ENCODE assay signal across 8 cellular contexts in the genomic region with DNA sequence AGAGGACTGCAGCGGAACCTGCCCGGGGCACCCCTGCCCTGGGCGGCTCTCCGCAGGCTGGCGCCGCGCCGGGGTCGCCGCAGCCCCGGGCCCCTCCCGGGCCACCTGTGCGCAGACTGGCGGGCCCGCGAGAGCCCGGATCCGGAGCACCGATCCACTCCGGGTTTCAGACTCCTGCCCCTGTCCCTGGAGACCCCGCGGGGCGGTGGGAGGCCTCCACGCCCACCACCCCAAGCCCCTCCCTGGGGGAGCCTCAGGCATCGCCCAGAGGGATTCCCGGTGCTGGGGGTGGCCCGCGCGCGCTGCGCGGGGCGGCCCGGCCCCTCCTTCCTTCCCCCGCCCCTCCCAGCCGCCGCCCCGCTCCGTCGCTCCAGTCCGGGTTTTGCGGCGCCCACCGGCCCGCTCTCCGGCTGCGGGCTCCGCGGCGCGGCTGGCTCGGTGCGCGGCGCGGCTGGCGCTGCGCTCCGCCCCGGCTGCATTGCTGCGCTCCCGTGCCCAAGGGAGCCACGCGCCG. TPM values are rescaled to one million over a fixed set of nuclear protein-coding genes. Genes with fewer than 3 reads are reported as not detected.
DNase-seq lines count a peak whose midpoint lies in the region; ATAC-seq and TF ChIP-seq lines count a peak whose summit lies in the region.

A gene (plus strand): TSS at position 476 of the 514 bp plus-strand sequence. CDS start 192 bp downstream, outside the sequence.

- no peaks in the 10 kb centered on the region for H3K9me2 ChIP-seq in PC-3 (replicated peaks; ENCODE audit: low read length)

- H3F3A ChIP-seq in PC-3 (ENCODE audit: low read length, unreplicated experiment): no peaks in the 10 kb centered on the region

- intact Hi-C loops in PC-3 (cut with micrococcal nuclease) (loop anchor here (10.0 kb wide), 1 partner anchor 145 kb away; no protein-coding TSS in a partner anchor), left ventricle myocardium superior (cut with micrococcal nuclease) (no loop called here)
- intact Hi-C loops in activated naive CD4-positive, alpha-beta T cell treated with anti-CD3 and anti-CD28 coated beads for 36 hours (cut with micrococcal nuclease): loop anchor here (5.0 to 10.0 kb wide), 3 partner anchors 105 to 302 kb away; no protein-coding TSS in a partner anchor

- H3K4me2 ChIP-seq in PC-3 (ENCODE audit: low read length): peak within 1 kb of the TSS; percentile 75

- H3K36me3 Mint-ChIP-seq in activated naive CD4-positive, alpha-beta T cell treated with anti-CD3 and anti-CD28 coated beads for 36 hours (ENCODE audit: low read depth): no peaks in the 10 kb centered on the region

- H3K27me3 ChIP-seq in PC-3 (ENCODE audit: low read length): peaks cover 39% of the 10 kb centered on the region

- H2AFZ ChIP-seq in PC-3 (ENCODE audit: low read length): peak within 1 kb of the TSS; percentile 60; the same call in 1 of the 2 replicates

- POLR2A ChIA-PET in PC-3 (lab: Charles Lee; ENCODE audit: unreplicated experiment): no interaction called here

- peaks cover 64% of the 10 kb centered on the region for H3K27me3 Mint-ChIP-seq in activated naive CD4-positive, alpha-beta T cell treated with anti-CD3 and anti-CD28 coated beads for 36 hours (ENCODE audit: low read depth)

- CTCF ChIA-PET in PC-3 (lab: Charles Lee): no interaction called here
- CTCF ChIA-PET in activated naive CD4-positive, alpha-beta T cell treated with anti-CD3 and anti-CD28 coated beads for 36 hours (lab: Charles Lee): interaction anchor here (0.9 to 1.4 kb wide), 2 partner anchors 150 to 237 kb away, joined by 3 to 11 read pairs; no protein-coding TSS in a partner anchor

- no peaks in the 10 kb centered on the region for H3K9me3 Mint-ChIP-seq in activated naive CD4-positive, alpha-beta T cell treated with anti-CD3 and anti-CD28 coated beads for 36 hours

- H3K79me2 ChIP-seq in PC-3 (ENCODE audit: low read length): no peaks in the 10 kb centered on the region

- peak within 1 kb of the TSS; percentile 56 for H3K4me3 ChIP-seq in PC-3 (ENCODE audit: low read length)

- H3K9ac ChIP-seq in PC-3 (ENCODE audit: low read length): no peak within 1 kb of the TSS

- H3K4me1 ChIP-seq in PC-3 (ENCODE audit: insufficient read depth, low read length): peaks cover 10% of the 10 kb centered on the region; the same call in 1 of the 2 replicates

- no peak within 1 kb of the TSS for H3K27ac Mint-ChIP-seq in activated naive CD4-positive, alpha-beta T cell treated with anti-CD3 and anti-CD28 coated beads for 36 hours

- H3K4me1 Mint-ChIP-seq in activated naive CD4-positive, alpha-beta T cell treated with anti-CD3 and anti-CD28 coated beads for 36 hours (ENCODE audit: low read depth): peaks cover 11% of the 10 kb centered on the region

- H3K9me3 ChIP-seq in PC-3 (ENCODE audit: low read length): no peaks in the 10 kb centered on the region

- no peaks in the 10 kb centered on the region for H3K36me3 ChIP-seq in PC-3 (ENCODE audit: low read depth, low read length)

- H3K27ac ChIP-seq in PC-3 (ENCODE audit: low read length): no peak within 1 kb of the TSS

- H3K4me3 Mint-ChIP-seq in activated naive CD4-positive, alpha-beta T cell treated with anti-CD3 and anti-CD28 coated beads for 36 hours: peak within 1 kb of the TSS; percentile 59

- H4K20me1 ChIP-seq in PC-3 (ENCODE audit: low read length): no peaks in the 10 kb centered on the region

- no peak for TF ChIP-seq CTCF in PC-3 (conservative IDR thresholded peaks at IDR 0.05; ENCODE audit: low read depth, low read length)

- DNase-seq in 8988T (peak; percentile 94), PC-3 (peak; percentile 51), left ventricle myocardium superior (peak; percentile 46), amniotic stem cell (lab: John Stamatoyannopoulos, UW) (no peak)
- DNase-seq in activated naive CD4-positive, alpha-beta T cell treated with anti-CD3 and anti-CD28 coated beads for 36 hours: peak; percentile 62
- peak; percentile 64 for DNase-seq in stimulated activated CD4-positive, alpha-beta T cell treated with anti-CD3 and anti-CD28 coated beads, Interleukin-12 subunit alpha, Interleukin-12 subunit beta, amount 100 ng/mL, for 4 hours

- ATAC-seq in GM19463 (IDR thresholded peaks at IDR 0.05; ENCODE audit: unreplicated experiment) (peak; percentile 50), PC-3 (peak; percentile 56), left ventricle myocardium superior (peak; percentile 59), HG02885 (IDR thresholded peaks at IDR 0.05; ENCODE audit: poor library complexity, unreplicated experiment) (no peak)

- no TSS peak for BruUV-seq in PC-3 (replicated peaks; lab: Mats Ljungman, UMichigan)

RNA-seq across cellular contexts. Expression of the gene that starts here (rescaled TPM):
- total RNA-seq in PC-3 (2014; rRNA removed) (0.07 and 0.46 TPM in 2 replicates), left ventricle myocardium superior (0.22 TPM)
- total RNA-seq in activated naive CD4-positive, alpha-beta T cell treated with anti-CD3 and anti-CD28 coated beads for 36 hours: not detected

Comparison
In these comparisons a context has a peak if more than half of its experiments do, and no peak if none do; other contexts are left out.
1. Peak in DNase-seq, ATAC-seq, H3K4me3 ChIP-seq and H3K4me2 ChIP-seq in PC-3; RNA of the gene not detected or under 1 TPM.
2. Peak in DNase-seq in activated naive CD4-positive, alpha-beta T cell treated with anti-CD3 and anti-CD28 coated beads for 36 hours; RNA of the gene not detected or under 1 TPM.
3. Peak in DNase-seq and ATAC-seq in left ventricle myocardium superior; RNA of the gene not detected or under 1 TPM.